In the genomic region with DNA sequence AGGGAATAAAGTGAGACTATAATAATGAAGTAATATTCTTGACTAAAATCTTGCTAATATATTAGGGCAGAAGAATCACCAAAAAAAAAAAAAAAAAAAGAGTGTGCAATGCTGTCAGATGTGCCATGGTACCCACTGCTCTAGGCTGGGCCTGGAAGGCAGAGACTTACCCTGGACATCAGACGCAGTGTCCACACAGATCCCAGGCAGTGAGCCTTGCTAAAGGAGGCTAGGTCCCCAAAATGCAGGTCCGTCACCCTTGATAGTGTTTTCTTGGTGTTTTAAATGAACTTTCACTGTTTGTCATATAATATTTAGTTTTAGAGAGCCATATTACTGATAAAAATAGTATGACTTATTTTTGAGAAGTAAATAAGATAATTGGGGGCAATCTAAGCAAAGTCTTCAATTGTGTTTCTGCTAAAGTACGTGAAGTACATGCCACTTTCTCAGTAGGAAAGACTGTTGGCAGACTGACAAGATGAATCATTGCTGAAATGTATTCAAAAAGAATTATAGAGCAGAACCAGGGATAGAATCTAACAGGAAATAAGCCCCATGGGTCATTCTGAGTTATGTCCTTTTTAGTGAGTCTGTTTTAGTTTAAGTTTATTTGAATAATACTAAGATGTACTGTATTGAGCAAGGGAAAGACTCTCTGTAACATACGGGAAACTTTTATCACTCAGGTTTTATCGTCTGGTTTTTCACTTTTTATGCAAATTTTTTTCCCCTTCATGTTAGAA, we compare ENCODE assay signal across 13 cellular contexts.
DNase-seq lines count a peak whose midpoint lies in the region; ATAC-seq and TF ChIP-seq lines count a peak whose summit lies in the region.
"Had no signal": no experiment of that assay in that cellular context is flagged by ENCODE, and none has a peak within 500 bp of the region (broad histone marks: within the 10 kb centered on the region; RNA-seq: fewer than 3 reads in every experiment).

No MANE protein-coding gene starts in this region.

- no peak overlapping the region for H3K27ac ChIP-seq in substantia nigra (ENCODE audit: low read depth, low read length, poor library complexity, severe bottlenecking)
- H3K27ac ChIP-seq: upper lobe of left lung had no signal

- DNase-seq in Daoy (ENCODE audit: low read depth) (peak; percentile 81), cerebellar cortex (ENCODE audit: low spot score) (peak; percentile 1), myocyte (ENCODE audit: low read depth) (peak; percentile 64), retina (no peak), substantia nigra (lab: John Stamatoyannopoulos, UW) (no peak)
- no peak for DNase-seq in stimulated activated naive CD4-positive, alpha-beta T cell (lab: John Stamatoyannopoulos, UW)
- DNase-seq in activated T-cell treated with anti-CD3 and anti-CD28 coated beads, Interleukin-2, amount 50 U/mL, for 4 hours, result no peak
- DNase-seq: activated gamma-delta T cell, erythroblast, mucosa of descending colon, NCI-H2107, upper lobe of left lung had no signal

- no peak for TF ChIP-seq EP300 in Ishikawa (IDR thresholded peaks at IDR 0.05; ENCODE audit: borderline replicate concordance)

- no peaks in the 10 kb centered on the region for H3K27me3 Mint-ChIP-seq in activated T-cell treated with anti-CD3 and anti-CD28 coated beads, Interleukin-2, amount 50 U/mL, for 4 hours (ENCODE audit: low read depth)

- no peak for ATAC-seq in activated T-cell treated with anti-CD3 and anti-CD28 coated beads, Interleukin-2, amount 50 U/mL, for 4 hours
- ATAC-seq: mucosa of descending colon had no signal

- H3K4me1 Mint-ChIP-seq in activated T-cell treated with anti-CD3 and anti-CD28 coated beads, Interleukin-2, amount 50 U/mL, for 4 hours (ENCODE audit: low read depth), result no peaks in the 10 kb centered on the region

- no peaks in the 10 kb centered on the region for H3K36me3 Mint-ChIP-seq in activated T-cell treated with anti-CD3 and anti-CD28 coated beads, Interleukin-2, amount 50 U/mL, for 4 hours (ENCODE audit: insufficient read depth)

- H3K4me3 Mint-ChIP-seq in activated T-cell treated with anti-CD3 and anti-CD28 coated beads, Interleukin-2, amount 50 U/mL, for 4 hours, result no peak overlapping the region

- TF ChIP-seq RAD21 in Ishikawa (IDR thresholded peaks at IDR 0.05; ENCODE audit: low read depth), result no peak

- H3K9me3 Mint-ChIP-seq in activated T-cell treated with anti-CD3 and anti-CD28 coated beads, Interleukin-2, amount 50 U/mL, for 4 hours, result peaks cover 9% of the 10 kb centered on the region

TF ChIP-seq in Ishikawa, 13 proteins besides CTCF, POLR2A, EP300 and RAD21:
- TF ChIP-seq MAX (IDR thresholded peaks at IDR 0.05), result no peak
- TF ChIP-seq EGR1 (IDR thresholded peaks at IDR 0.05), result no peak
- TF ChIP-seq REST (IDR thresholded peaks at IDR 0.05; ENCODE audit: low read depth), result no peak
- no peak for TF ChIP-seq FOXM1 (IDR thresholded peaks at IDR 0.05; ENCODE audit: borderline replicate concordance, low read depth)
- TF ChIP-seq CREB1 (IDR thresholded peaks at IDR 0.05; ENCODE audit: low read depth), result no peak
- peak; percentile 49 for TF ChIP-seq NFIC (IDR thresholded peaks at IDR 0.05)
- TF ChIP-seq TEAD4 (IDR thresholded peaks at IDR 0.05), result no peak
- TF ChIP-seq, protein P1, sequence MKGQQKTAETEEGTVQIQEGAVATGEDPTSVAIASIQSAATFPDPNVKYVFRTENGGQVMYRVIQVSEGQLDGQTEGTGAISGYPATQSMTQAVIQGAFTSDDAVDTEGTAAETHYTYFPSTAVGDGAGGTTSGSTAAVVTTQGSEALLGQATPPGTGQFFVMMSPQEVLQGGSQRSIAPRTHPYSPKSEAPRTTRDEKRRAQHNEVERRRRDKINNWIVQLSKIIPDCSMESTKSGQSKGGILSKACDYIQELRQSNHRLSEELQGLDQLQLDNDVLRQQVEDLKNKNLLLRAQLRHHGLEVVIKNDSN (IDR thresholded peaks at IDR 0.05), result no peak
- TF ChIP-seq CEBPB (IDR thresholded peaks at IDR 0.05), result no peak

Comparison
In these comparisons a context has a peak if more than half of its experiments do, and no peak if none do; other contexts are left out.
1. DNase-seq: peak in Daoy (single experiment), cerebellar cortex (single experiment) and myocyte (single experiment); none in stimulated activated naive CD4-positive, alpha-beta T cell (0 of 6), retina (single experiment), substantia nigra (0 of 49) and activated T-cell treated with anti-CD3 and anti-CD28 coated beads, Interleukin-2, amount 50 U/mL, for 4 hours (single experiment).